10 cellular contexts compared by ENCODE assay signal in genomic region chr15:68186671-68187397, GRCh38.
DNase-seq lines count a peak whose midpoint lies in the region; TF ChIP-seq lines count a peak whose summit lies in the region.
"Had no signal": no experiment of that assay in that cellular context is flagged by ENCODE, and none has a peak within 500 bp of the region (broad histone marks: within the 10 kb centered on the region; RNA-seq: fewer than 3 reads in every experiment).

No MANE protein-coding gene starts in this region.

- H3K9me3 ChIP-seq in stomach smooth muscle (ENCODE audit: control insufficient read depth in 2 of 2, low read length in 2 of 2): no peaks in the 10 kb centered on the region
- H3K9me3 ChIP-seq: ovary had no signal

- DNase-seq in HFF-Myc (ENCODE audit: extremely low read depth, low read depth) (peak; percentile 33), amniotic epithelial cell (ENCODE audit: low read depth) (peak; percentile 78), foreskin fibroblast (peak; percentile 60 to 80), NCI-H1417 treated with DMSO at 0.1 percent for 48 hours (lab: John Stamatoyannopoulos, UW) (no peak), SKM-1 (lab: John Stamatoyannopoulos, UW; ENCODE audit: unreplicated experiment) (no peak), GM19238 (ENCODE audit: insufficient read length, low spot score) (no peak), NCI-H2227 (lab: John Stamatoyannopoulos, UW; ENCODE audit: unreplicated experiment) (no peak)
- DNase-seq: T-helper 2 cell had no signal

- H3K4me1 ChIP-seq in stomach smooth muscle (ENCODE audit: control insufficient read depth, insufficient read depth, low read length): peaks cover 13% of the 10 kb centered on the region

- no peak for TF ChIP-seq CTCF in HFF-Myc (IDR thresholded peaks at IDR 0.05; ENCODE audit: low read depth, low read length, missing control alignments)
- no peak for TF ChIP-seq CTCF in foreskin fibroblast (IDR thresholded peaks at IDR 0.05; ENCODE audit: low read depth, low read length)

- no peaks in the 10 kb centered on the region for H3K27me3 ChIP-seq in stomach smooth muscle (ENCODE audit: control insufficient read depth in 1 of 2, insufficient read depth in 2 of 2, low read length in 2 of 2)
- H3K27me3 ChIP-seq: ovary had no signal

- H3K27ac ChIP-seq in stomach smooth muscle (ENCODE audit: low read length): peak overlapping the region; percentile 73

- H3K36me3 ChIP-seq in stomach smooth muscle (ENCODE audit: control insufficient read depth in 2 of 2, insufficient read depth in 2 of 2, low read length in 2 of 2): peaks cover 12 to 18% of the 10 kb centered on the region in 2 donors
- H3K36me3 ChIP-seq: ovary had no signal

- H3K4me3 ChIP-seq in HFF-Myc (replicated peaks; ENCODE audit: low read depth, low read length) (no peak overlapping the region), foreskin fibroblast (ENCODE audit: low read depth in 1 of 2, low read length in 2 of 2) (no peak overlapping the region), stomach smooth muscle (ENCODE audit: low read length in 2 of 2) (peak overlapping the region in 1 of 2 donors; percentile 29)
- H3K4me3 ChIP-seq: ovary had no signal

- H3K9ac ChIP-seq in stomach smooth muscle (ENCODE audit: low read length in 2 of 2): peak overlapping the region in 1 of 2 donors; percentile 60

Comparison
In these comparisons a context has a peak if more than half of its experiments do, and no peak if none do; other contexts are left out.
1. DNase-seq: peak in HFF-Myc (single experiment), amniotic epithelial cell (single experiment) and foreskin fibroblast (2 of 2); none in NCI-H1417 treated with DMSO at 0.1 percent for 48 hours (single experiment), SKM-1 (single experiment), GM19238 (single experiment) and NCI-H2227 (single experiment).